Comparison of ENCODE assay signal across 32 cellular contexts in genomic region chr1:6852136-6852890, GRCh38.
"Had no signal": no experiment of that assay in that cellular context is flagged by ENCODE, and none has a peak within 500 bp of the region (broad histone marks: within the 10 kb centered on the region; RNA-seq: fewer than 3 reads in every experiment).

No MANE protein-coding gene starts in this region.

- H3K36me3 ChIP-seq: brain microvascular endothelial cell, colonic mucosa had no signal

- H3K4me3 Mint-ChIP-seq: activated B cell treated with CpG ODN at 0.5 μM for 24 hours; activated CD8-positive, alpha-beta T cell treated with anti-CD3 and anti-CD28 coated beads for 36 hours; activated naive CD8-positive, alpha-beta T cell; activated T-cell treated with anti-CD3 and anti-CD28 coated beads, Interleukin-2, amount 50 U/mL, for 4 hours; activated T-helper 17 cell treated with anti-CD3 and anti-CD28 coated beads, Interleukin-2, amount 50 U/mL, for 72 hours; endodermal cell; T-helper 17 cell; T-helper 2 cell treated with Interferon-gamma antibody and Interleukin-4, amounts not matched to agents 5 μg/mL and 100 μg/mL, for 36 hours had no signal

- H3K27ac ChIP-seq: brain microvascular endothelial cell, cardiac muscle cell, colonic mucosa, esophagus muscularis mucosa, gastroesophageal sphincter, WERI-Rb-1 had no signal

- H3K9me3 Mint-ChIP-seq: activated B cell treated with CpG ODN at 0.5 μM for 24 hours; activated T-cell treated with anti-CD3 and anti-CD28 coated beads, Interleukin-2, amount 50 U/mL, for 4 hours; T-helper 2 cell treated with Interferon-gamma antibody and Interleukin-4, amounts not matched to agents 5 μg/mL and 100 μg/mL, for 36 hours had no signal

- H3K27me3 ChIP-seq: brain microvascular endothelial cell, cardiac muscle cell, colonic mucosa, esophagus muscularis mucosa, gastroesophageal sphincter had no signal

- ATAC-seq: activated CD4-positive, CD25-positive, alpha-beta regulatory T cell treated with anti-CD3 and anti-CD28 coated beads, Interleukin-2, amount 50 U/mL, for 24 hours; activated CD8-positive, alpha-beta T cell treated with anti-CD3 and anti-CD28 coated beads for 36 hours; activated T-cell treated with anti-CD3 and anti-CD28 coated beads, Interleukin-2, amount 50 U/mL, for 4 hours; activated T-helper 17 cell treated with anti-CD3 and anti-CD28 coated beads, Interleukin-2, amount 50 U/mL, for 72 hours; gastroesophageal sphincter; T-helper 17 cell had no signal

- H3K9me3 ChIP-seq: colonic mucosa, esophagus muscularis mucosa, gastroesophageal sphincter had no signal

- H3K4me3 ChIP-seq: cardiac muscle cell, colonic mucosa, esophagus muscularis mucosa, gastroesophageal sphincter had no signal

- H3K4me1 ChIP-seq: colonic mucosa, gastroesophageal sphincter had no signal

- H3K27ac Mint-ChIP-seq: activated B cell treated with CpG ODN at 0.5 μM for 24 hours; activated CD8-positive, alpha-beta T cell treated with anti-CD3 and anti-CD28 coated beads for 36 hours; activated naive CD8-positive, alpha-beta T cell; activated T-helper 17 cell treated with anti-CD3 and anti-CD28 coated beads, Interleukin-2, amount 50 U/mL, for 72 hours; endodermal cell; T-helper 17 cell; T-helper 2 cell treated with Interferon-gamma antibody and Interleukin-4, amounts not matched to agents 5 μg/mL and 100 μg/mL, for 36 hours had no signal

- DNase-seq: activated B cell treated with CpG ODN at 0.5 μM for 24 hours; activated CD4-positive, alpha-beta T cell treated with anti-CD3 and anti-CD28 coated beads for 48 hours; activated CD4-positive, alpha-beta T cell treated with anti-CD3 and anti-CD28 coated beads, Interleukin-2, amount 50 U/mL, for 1 hour; activated CD4-positive, alpha-beta T cell treated with anti-CD3 and anti-CD28 coated beads, Interleukin-2, amount 50 U/mL, for 48 hours; activated CD8-positive, alpha-beta memory T cell treated with anti-CD3 and anti-CD28 coated beads for 24 hours; activated CD8-positive, alpha-beta T cell treated with anti-CD3 and anti-CD28 coated beads for 36 hours; activated effector memory CD4-positive, alpha-beta T cell treated with Interleukin-2 at 50 U/mL for 16 hours; activated gamma-delta T cell treated with Interleukin-2 at 50 U/mL for 16 hours; activated naive CD4-positive, alpha-beta T cell treated with anti-CD3 and anti-CD28 coated beads, Interleukin-2, amount 50 U/mL, for 16 hours; activated naive CD4-positive, alpha-beta T cell treated with Interleukin-2 at 50 U/mL for 16 hours; activated T-cell treated with anti-CD3 and anti-CD28 coated beads, Interleukin-2, amount 50 U/mL, for 4 hours; amniotic stem cell; anterior cingulate cortex; brain microvascular endothelial cell; central memory CD4-positive, alpha-beta T cell; cerebellar nuclear complex; colonic mucosa; effector memory CD4-positive, alpha-beta T cell; endodermal cell; erythroblast; foreskin melanocyte; T-helper 1 cell; T-helper 17 cell; T1000; WERI-Rb-1 had no signal

- H3K27me3 Mint-ChIP-seq: activated B cell treated with CpG ODN at 0.5 μM for 24 hours; activated CD8-positive, alpha-beta T cell treated with anti-CD3 and anti-CD28 coated beads for 36 hours; activated naive CD8-positive, alpha-beta T cell; activated T-helper 17 cell treated with anti-CD3 and anti-CD28 coated beads, Interleukin-2, amount 50 U/mL, for 72 hours; T-helper 17 cell had no signal

- H3K4me1 Mint-ChIP-seq: activated B cell treated with CpG ODN at 0.5 μM for 24 hours had no signal
